In the genomic region with DNA sequence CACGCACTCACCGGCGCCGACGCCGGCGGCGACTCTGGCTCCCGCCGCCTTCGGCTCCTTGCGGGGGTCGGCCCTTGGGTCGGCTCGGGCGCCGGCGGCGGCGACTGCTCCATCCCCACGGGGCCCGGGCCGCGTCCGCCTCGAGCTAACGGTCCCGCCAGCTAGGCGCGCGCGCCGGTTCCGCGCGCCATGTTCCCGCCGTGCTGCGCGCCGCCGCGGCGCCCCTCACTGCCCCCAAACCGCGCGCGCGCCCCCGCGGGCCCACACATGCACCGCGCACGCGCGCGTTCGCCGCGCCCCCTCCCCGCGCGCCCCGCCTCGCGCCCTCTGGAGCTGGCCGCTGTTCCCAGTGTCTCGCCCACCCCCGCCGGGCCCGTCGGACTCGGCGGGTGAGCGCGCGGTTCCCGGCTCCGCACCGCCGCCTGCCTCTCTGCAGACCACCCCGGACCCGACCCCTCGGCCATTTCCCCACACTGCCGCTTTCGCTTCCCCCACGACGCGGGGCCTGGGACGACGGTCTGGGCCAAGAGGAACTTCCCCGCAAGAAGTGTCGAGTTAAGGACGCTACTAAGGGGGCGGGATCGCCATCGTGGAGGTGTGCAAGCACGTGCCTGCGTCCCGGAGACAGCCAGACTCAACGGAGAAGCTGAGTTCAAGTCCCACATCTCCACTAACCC, we compare ENCODE assay signal across 1 cellular context.
A peak's percentile ranks its signal among the peaks of the same experiment; 100 is the strongest.
TF ChIP-seq lines count a peak whose summit lies in the region.

A gene (minus strand): TSS at position 230 of the 677 bp plus-strand sequence. CDS start 117 bp downstream, at position 113.

TF ChIP-seq in GM12878, 131 proteins besides CTCF, POLR2A, EP300 and RAD21 (continued from another document):
- TF ChIP-seq IKZF1 (conservative IDR thresholded peaks at IDR 0.05) (0 out of 2 replicates have a peak, but pooled peaks have one; percentile 33), SUZ12 (IDR thresholded peaks at IDR 0.05; ENCODE audit: unreplicated experiment) (peak; percentile 45), NR2F1 (conservative IDR thresholded peaks at IDR 0.05) (0 out of 2 replicates have a peak, but pooled peaks have one; percentile 33), BHLHE40 (IDR thresholded peaks at IDR 0.05; ENCODE audit: borderline replicate concordance in 1 of 2, low read depth in 2 of 2, low read length in 1 of 2) (peak; percentile 20 to 59; a peak in 2 of 4 replicates)
